32 cellular contexts compared by ENCODE assay signal in the genomic region with DNA sequence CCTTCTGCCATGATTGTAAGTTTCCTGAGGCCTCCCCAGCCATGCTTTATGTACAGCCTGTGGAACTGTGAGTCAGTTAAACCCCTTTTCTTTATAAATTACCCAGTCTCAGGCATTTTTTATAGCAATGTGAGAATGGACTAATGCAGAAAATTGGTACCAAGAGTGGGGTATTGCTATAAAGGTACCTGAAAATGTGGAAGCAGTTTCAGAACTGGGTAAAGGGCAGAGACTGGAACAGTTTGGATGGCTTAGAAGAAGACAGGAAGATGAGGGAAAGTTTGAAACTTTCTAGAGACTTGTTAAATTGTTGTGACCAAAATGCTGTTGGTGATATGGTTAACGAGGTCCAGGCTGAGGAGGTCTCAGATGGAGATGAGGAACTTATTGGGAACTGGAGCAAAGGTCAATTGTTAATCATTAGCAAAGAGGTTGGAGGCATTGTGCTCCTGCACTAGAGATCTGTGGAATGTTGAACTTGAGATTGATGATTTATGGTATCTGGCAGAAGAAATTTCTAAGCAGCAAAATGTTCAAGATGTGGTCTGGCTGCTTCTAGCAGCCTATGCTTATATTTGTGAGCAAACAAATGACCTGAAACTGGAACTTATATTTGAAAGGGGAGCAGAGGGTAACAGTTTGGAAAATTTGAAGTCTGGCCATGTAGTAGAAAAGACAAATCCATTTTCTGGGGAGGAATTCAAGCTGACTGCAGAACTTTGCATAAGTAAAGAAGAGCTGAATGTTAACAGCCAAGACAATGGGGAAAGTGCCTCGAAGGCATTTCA.
"Had no signal": no experiment of that assay in that cellular context is flagged by ENCODE, and none has a peak within 500 bp of the region (broad histone marks: within the 10 kb centered on the region; RNA-seq: fewer than 3 reads in every experiment).

No MANE protein-coding gene starts in this region.

- H3K4me3 Mint-ChIP-seq: naive thymus-derived CD4-positive, alpha-beta T cell; natural killer cell treated with Interleukin-12 subunit alpha and Interleukin-12 subunit beta and Interleukin-15 and Interleukin-18, amount 100 ng/mL, for 72 hours; stimulated activated memory B cell treated with anti-CD40 and anti-IgM and Interleukin-4, amounts not matched to agents 10 μg/mL and 1 μg/mL and 100 μg/mL, for 72 hours; stimulated activated naive CD8-positive, alpha-beta T cell treated with anti-CD3 and anti-CD28 coated beads, Interleukin-15, amount 100 ng/mL, for 72 hours had no signal

- ATAC-seq: heart right ventricle; left colon; left lung; mucosa of descending colon; naive thymus-derived CD4-positive, alpha-beta T cell; natural killer cell treated with Interleukin-12 subunit alpha and Interleukin-12 subunit beta and Interleukin-15 and Interleukin-18, amount 100 ng/mL, for 72 hours; pancreas; right cardiac atrium; stimulated activated memory B cell treated with anti-CD40 and anti-IgM and Interleukin-4, amounts not matched to agents 10 μg/mL and 1 μg/mL and 100 μg/mL, for 72 hours; stimulated activated naive CD8-positive, alpha-beta T cell treated with anti-CD3 and anti-CD28 coated beads, Interleukin-15, amount 100 ng/mL, for 72 hours; upper lobe of right lung had no signal

- H3K36me3 ChIP-seq: pancreas, prostate gland, sigmoid colon, thyroid gland, upper lobe of right lung had no signal

- H3K27ac ChIP-seq: heart right ventricle, left lung, pancreas, prostate gland, sigmoid colon, testis, thyroid gland, transverse colon, upper lobe of right lung had no signal

- H3K4me1 ChIP-seq: heart right ventricle, left lung, pancreas, prostate gland, sigmoid colon, testis, thyroid gland, transverse colon, upper lobe of right lung had no signal

- H3K4me1 Mint-ChIP-seq: naive thymus-derived CD4-positive, alpha-beta T cell; stimulated activated memory B cell treated with anti-CD40 and anti-IgM and Interleukin-4, amounts not matched to agents 10 μg/mL and 1 μg/mL and 100 μg/mL, for 72 hours; stimulated activated naive CD8-positive, alpha-beta T cell treated with anti-CD3 and anti-CD28 coated beads, Interleukin-15, amount 100 ng/mL, for 72 hours had no signal

- DNase-seq: heart right ventricle; hippocampal formation; kidney glomerular epithelial cell; left colon; left lung; mesendoderm; midbrain; mucosa of descending colon; naive thymus-derived CD4-positive, alpha-beta T cell; nucleus accumbens; pancreas; posterior cingulate gyrus; retina; right cardiac atrium; sigmoid colon; stimulated activated CD4-positive, alpha-beta T cell treated with anti-CD3 and anti-CD28 coated beads, Interleukin-1b, Interleukin-23, amount 100 ng/mL, for 48 hours; stimulated activated CD4-positive, alpha-beta T cell treated with anti-CD3 and anti-CD28 coated beads, Interleukin-2, amount 100 ng/mL, for 48 hours; stimulated activated CD4-positive, alpha-beta T cell treated with anti-CD3 and anti-CD28 coated beads, Interleukin-4, amount 100 ng/mL, for 4 hours; stimulated activated CD8-positive, alpha-beta memory T cell treated with anti-CD3 and anti-CD28 coated beads, Interleukin-4, amount 100 ng/mL, for 48 hours; stimulated activated naive CD4-positive, alpha-beta T cell treated with Interleukin-2 at 50 U/mL for 16 hours; stimulated activated naive CD8-positive, alpha-beta T cell treated with anti-CD3 and anti-CD28 coated beads, Interleukin-15, amount 100 ng/mL, for 72 hours; testis; thyroid gland; transverse colon; upper lobe of right lung had no signal

- H3K9me3 ChIP-seq: prostate gland, testis, thyroid gland had no signal

- H3K27ac Mint-ChIP-seq: naive thymus-derived CD4-positive, alpha-beta T cell; natural killer cell treated with Interleukin-12 subunit alpha and Interleukin-12 subunit beta and Interleukin-15 and Interleukin-18, amount 100 ng/mL, for 72 hours; stimulated activated memory B cell treated with anti-CD40 and anti-IgM and Interleukin-4, amounts not matched to agents 10 μg/mL and 1 μg/mL and 100 μg/mL, for 72 hours; stimulated activated naive CD8-positive, alpha-beta T cell treated with anti-CD3 and anti-CD28 coated beads, Interleukin-15, amount 100 ng/mL, for 72 hours had no signal

- H3K4me2 ChIP-seq: smooth muscle cell had no signal

- H3K27me3 ChIP-seq: heart right ventricle, left lung, pancreas, sigmoid colon, testis, thyroid gland, transverse colon, upper lobe of right lung had no signal

- FAIRE-seq: keratinocyte, pancreas, urothelium cell line had no signal

- H3K4me3 ChIP-seq: heart right ventricle, left lung, lung, mucosa of descending colon, pancreas, prostate gland, sigmoid colon, smooth muscle cell, testis, thyroid gland, transverse colon, upper lobe of right lung had no signal

- H3K27me3 Mint-ChIP-seq: naive thymus-derived CD4-positive, alpha-beta T cell; natural killer cell treated with Interleukin-12 subunit alpha and Interleukin-12 subunit beta and Interleukin-15 and Interleukin-18, amount 100 ng/mL, for 72 hours; stimulated activated memory B cell treated with anti-CD40 and anti-IgM and Interleukin-4, amounts not matched to agents 10 μg/mL and 1 μg/mL and 100 μg/mL, for 72 hours; stimulated activated naive CD8-positive, alpha-beta T cell treated with anti-CD3 and anti-CD28 coated beads, Interleukin-15, amount 100 ng/mL, for 72 hours had no signal
